23 cellular contexts compared by ENCODE assay signal in genomic region chr3:49140080-49140479, GRCh38.
"Had no signal": no experiment of that assay in that cellular context is flagged by ENCODE, and none has a peak within 500 bp of the region (broad histone marks: within the 10 kb centered on the region; RNA-seq: fewer than 3 reads in every experiment).

No MANE protein-coding gene starts in this region.

- H3K27ac ChIP-seq: HL-60, SJSA1, SK-N-MC had no signal

- H3K9me3 ChIP-seq: MG63 had no signal

- H3K4me3 ChIP-seq: MG63, SJSA1, SK-N-MC had no signal

- DNase-seq: Karpas-422, KG1, MG63, NCI-H1092, NCI-H1105 treated with DMSO at 0.1 percent for 48 hours, NCI-H1417 treated with DMSO at 0.1 percent for 48 hours, NCI-H146, NCI-H1694 treated with DMSO at 0.1 percent for 48 hours, NCI-H1930, NCI-H2081, NCI-H2107, NCI-H2227 treated with DMSO at 0.1 percent for 48 hours, NCI-H446, NCI-H510A, NCI-H524 treated with DMSO at 0.1 percent for 48 hours, NCI-H69, NCI-H774, Right ventricle myocardium superior, RPMI8226, SIG-M5 had no signal

- H3K36me3 ChIP-seq: MG63, SJSA1 had no signal

- H3K4me1 ChIP-seq: SJSA1 had no signal

- H3K27me3 ChIP-seq: MG63, SJSA1 had no signal
